ENCODE assay signal across 7 cellular contexts in genomic region chr4:134282680-134283079, GRCh38.
"Had no signal": no experiment of that assay in that cellular context is flagged by ENCODE, and none has a peak within 500 bp of the region (broad histone marks: within the 10 kb centered on the region; RNA-seq: fewer than 3 reads in every experiment).

No MANE protein-coding gene starts in this region.

- H3K4me3 ChIP-seq: GM12878 had no signal

- FAIRE-seq: G401.6, GM12878, GM12891, GM12892, GM18507 had no signal

- ATAC-seq: GM12878 had no signal

- DNase-seq: GDM1, GF-D8 had no signal
